In the genomic region with DNA sequence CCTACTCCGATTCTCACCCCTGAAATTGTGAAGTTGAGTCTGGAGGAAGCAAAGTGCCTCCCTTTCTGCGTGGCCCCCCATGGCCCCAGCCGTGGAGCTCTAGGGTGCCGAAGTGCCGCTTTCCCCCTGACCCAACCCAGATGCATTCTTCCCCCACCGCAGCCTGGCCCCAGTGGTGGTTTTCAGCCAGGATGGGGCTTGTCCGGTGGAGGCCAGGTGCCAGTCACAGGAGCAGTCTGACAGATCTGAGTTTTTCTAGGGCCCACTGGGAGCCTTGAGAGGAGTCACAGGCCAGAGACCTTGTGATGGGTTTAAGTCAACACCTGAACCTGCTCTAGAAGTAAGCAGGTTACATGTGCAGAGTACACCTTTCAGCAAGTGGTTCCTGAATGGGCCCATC, we compare ENCODE assay signal across 7 cellular contexts. TPM values are rescaled to one million over a fixed set of nuclear protein-coding genes. Genes with fewer than 3 reads are reported as not detected.
"Had no signal": no experiment of that assay in that cellular context is flagged by ENCODE, and none has a peak within 500 bp of the region (broad histone marks: within the 10 kb centered on the region; RNA-seq: fewer than 3 reads in every experiment).

No MANE protein-coding gene starts in this region.

RNA-seq across cellular contexts. Expression of gene DUOX2, which starts 51.7 kb away (rescaled TPM):
- total RNA-seq: LHCN-M2, PC-9, RPMI7951, SJCRH30 had no signal

RNA-seq across cellular contexts. Expression of gene DUOXA2, which starts 51.8 kb away (rescaled TPM):
- total RNA-seq: LHCN-M2, OCI-LY7, PC-9, Right ventricle myocardium inferior, RPMI7951, SJCRH30, SK-MEL-5 had no signal
